30 cellular contexts compared by ENCODE assay signal in the genomic region with DNA sequence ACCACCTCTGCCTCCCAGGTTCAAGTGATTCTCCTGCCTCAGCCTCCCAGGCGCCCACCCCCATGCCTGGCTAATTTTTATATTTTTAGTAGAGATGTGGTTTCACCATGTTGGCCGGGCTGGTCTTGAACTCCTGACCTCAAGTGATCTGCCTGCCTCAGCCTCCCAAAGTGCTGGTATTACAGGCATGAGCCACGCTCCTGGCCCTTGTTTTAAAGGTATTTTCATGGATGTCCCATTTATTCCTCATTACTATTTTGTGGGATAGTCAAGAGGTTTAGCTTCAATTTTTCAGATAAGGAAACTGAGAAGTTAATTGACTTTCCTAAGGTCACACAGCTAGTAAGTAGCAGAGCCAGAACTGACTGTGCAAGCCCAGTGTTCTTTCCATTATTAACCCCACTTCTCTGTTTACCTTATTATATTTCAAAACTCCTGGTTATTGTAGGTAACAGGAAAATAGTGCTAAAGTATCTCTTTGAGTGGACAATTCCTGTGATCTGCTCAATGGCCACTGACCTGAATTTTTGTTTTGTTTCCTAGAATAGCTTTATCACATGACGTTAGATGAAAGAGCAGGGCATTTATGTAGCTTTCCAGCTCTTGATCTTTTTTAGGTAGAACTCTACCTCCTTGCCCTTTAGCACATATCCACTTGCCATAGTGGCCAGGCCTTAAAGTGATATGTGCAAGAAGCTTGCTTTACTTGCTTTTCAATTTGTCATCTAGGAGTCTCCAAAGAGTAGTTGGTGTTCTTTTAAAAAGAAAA. TPM values are rescaled to one million over a fixed set of nuclear protein-coding genes. Genes with fewer than 3 reads are reported as not detected.
DNase-seq lines count a peak whose midpoint lies in the region; ATAC-seq, FAIRE-seq and TF ChIP-seq lines count a peak whose summit lies in the region.
"Had no signal": no experiment of that assay in that cellular context is flagged by ENCODE, and none has a peak within 500 bp of the region (broad histone marks: within the 10 kb centered on the region; RNA-seq: fewer than 3 reads in every experiment).

No MANE protein-coding gene starts in this region.

- H3K27me3 ChIP-seq in heart left ventricle (no peaks in the 10 kb centered on the region), gastrocnemius medialis (no peaks in the 10 kb centered on the region)
- H3K27me3 ChIP-seq: body of pancreas, spleen, tibial nerve had no signal

- intact Hi-C loops in heart left ventricle (cut with DNase I) = no loop called here
- intact Hi-C loops in cardiac septum (cut with DNase I) = no loop called here
- intact Hi-C loops in kidney (cut with DNase I) = no loop called here
- intact Hi-C loops in gastrocnemius medialis (cut with DNase I; ENCODE audit: low total_unique reads) = loop anchor here (2.0 to 10.0 kb wide), 2 partner anchors 33 to 75 kb away; no protein-coding TSS in a partner anchor

- DNase-seq in heart left ventricle (no peak), cardiac septum (ENCODE audit: low spot score) (no peak), cerebellar cortex (ENCODE audit: low spot score) (peak; percentile 88), kidney (no peak), gastrocnemius medialis (peak; percentile 35 to 51), mesothelial cell of epicardium (ENCODE audit: low spot score in 2 of 2, unreplicated experiment in 2 of 2) (no peak), type B pancreatic cell (ENCODE audit: extremely low spot score, unreplicated experiment) (no peak), SIG-M5 (lab: John Stamatoyannopoulos, UW) (no peak)
- DNase-seq: activated CD4-positive, alpha-beta T cell treated with anti-CD3 and anti-CD28 coated beads, Interleukin-2, amount 50 U/mL, for 48 hours; activated CD4-positive, CD25-positive, alpha-beta regulatory T cell treated with anti-CD3 and anti-CD28 coated beads, Interleukin-2, amount 50 U/mL, for 72 hours; activated T-cell treated with anti-CD3 and anti-CD28 coated beads, Interleukin-2, amount 50 U/mL, for 48 hours; AML-193; body of pancreas; CD4-positive, alpha-beta T cell; DMS79 treated with DMSO at 0.1 percent for 48 hours; GM23248; MM.1S; naive thymus-derived CD8-positive, alpha-beta T cell; NCI-H1417 treated with DMSO at 0.1 percent for 48 hours; NCI-H2081 treated with DMSO at 0.1 percent for 48 hours; NCI-H226; NCI-H526 treated with DMSO at 0.1 percent for 48 hours; nucleus accumbens; SHP77 treated with DMSO at 0.1 percent for 48 hours; spleen; stimulated activated CD4-positive, alpha-beta T cell treated with anti-CD3 and anti-CD28 coated beads, Interleukin-2, amount 100 ng/mL, for 48 hours had no signal

- H3K27ac Mint-ChIP-seq in mesothelial cell of epicardium = no peak overlapping the region
- H3K27ac Mint-ChIP-seq in type B pancreatic cell = no peak overlapping the region
- H3K27ac Mint-ChIP-seq: CD4-positive, alpha-beta T cell; T-helper 2 cell treated with Interferon-gamma antibody and Interleukin-4, amounts not matched to agents 5 μg/mL and 100 μg/mL, for 36 hours had no signal

- in situ Hi-C loops in gastrocnemius medialis (cut with MboI; ENCODE audit: low sequenced_read_pairs in 4 of 4) = no loop called here

- H3K4me3 ChIP-seq in heart left ventricle (no peak overlapping the region), kidney (ENCODE audit: low read length in 2 of 2) (no peak overlapping the region), gastrocnemius medialis (no peak overlapping the region)
- H3K4me3 ChIP-seq: body of pancreas, GM23248, lung, spleen, tibial nerve had no signal

- TF ChIP-seq POLR2A in heart left ventricle (IDR thresholded peaks at IDR 0.05) (no peak), gastrocnemius medialis (IDR thresholded peaks at IDR 0.05) (no peak)

- peaks cover 0 to 55% (median 28%) of the 10 kb centered on the region in 12 donors for H3K4me1 ChIP-seq in heart left ventricle
- peaks cover 3 to 14% of the 10 kb centered on the region in 2 donors for H3K4me1 ChIP-seq in kidney (ENCODE audit: control insufficient read depth in 1 of 2, insufficient read depth in 1 of 2, low read depth in 1 of 2, low read length in 2 of 2)
- peaks cover 50 to 54% of the 10 kb centered on the region in 2 donors for H3K4me1 ChIP-seq in gastrocnemius medialis

- peak overlapping the region in 1 of 2 donors; percentile 22 for H3K9ac ChIP-seq in kidney (ENCODE audit: low read length in 2 of 2)
- H3K9ac ChIP-seq: GM23248, KMS-11 had no signal

- ATAC-seq in heart left ventricle = peak in 3 of 4 donors; percentile 21 to 27 (median 23)
- ATAC-seq in gastrocnemius medialis = peak; percentile 75 to 79
- ATAC-seq: body of pancreas; naive thymus-derived CD8-positive, alpha-beta T cell had no signal

- no peak for TF ChIP-seq CTCF in heart left ventricle (IDR thresholded peaks at IDR 0.05)
- TF ChIP-seq CTCF in kidney (IDR thresholded peaks at IDR 0.05; ENCODE audit: borderline replicate concordance, extremely low read depth, insufficient read depth) = no peak
- no peak for TF ChIP-seq CTCF in gastrocnemius medialis (IDR thresholded peaks at IDR 0.05 in 4 of 5, conservative IDR thresholded peaks at IDR 0.05 in 1 of 5)
- TF ChIP-seq CTCF in mesothelial cell of epicardium (IDR thresholded peaks at IDR 0.05; ENCODE audit: unreplicated experiment) = no peak
- TF ChIP-seq CTCF in type B pancreatic cell (conservative IDR thresholded peaks at IDR 0.05) = no peak

- H3K4me3 Mint-ChIP-seq in mesothelial cell of epicardium = no peak overlapping the region
- H3K4me3 Mint-ChIP-seq in type B pancreatic cell = no peak overlapping the region
- H3K4me3 Mint-ChIP-seq: CD4-positive, alpha-beta T cell; naive thymus-derived CD8-positive, alpha-beta T cell; T-helper 2 cell treated with Interferon-gamma antibody and Interleukin-4, amounts not matched to agents 5 μg/mL and 100 μg/mL, for 36 hours had no signal

- H3K27me3 Mint-ChIP-seq in mesothelial cell of epicardium (ENCODE audit: low read depth) (no peaks in the 10 kb centered on the region), type B pancreatic cell (no peaks in the 10 kb centered on the region)
- H3K27me3 Mint-ChIP-seq: CD4-positive, alpha-beta T cell; naive thymus-derived CD8-positive, alpha-beta T cell had no signal

- H3K36me3 ChIP-seq in heart left ventricle (no peaks in the 10 kb centered on the region), kidney (ENCODE audit: control insufficient read depth in 1 of 2, insufficient read depth in 2 of 2, low read length in 2 of 2) (no peaks in the 10 kb centered on the region), gastrocnemius medialis (no peaks in the 10 kb centered on the region)
- H3K36me3 ChIP-seq: spleen, tibial nerve had no signal

- H3K36me3 Mint-ChIP-seq in mesothelial cell of epicardium (peaks cover 4% of the 10 kb centered on the region), type B pancreatic cell (peaks cover 11% of the 10 kb centered on the region)

- H3K27ac ChIP-seq in heart left ventricle (peak overlapping the region in 10 of 12 donors; percentile 20 to 73 (median 58)), kidney (ENCODE audit: low read depth in 2 of 2, low read length in 2 of 2) (peak overlapping the region; percentile 32 to 47), gastrocnemius medialis (peak overlapping the region; percentile 82 to 91 (median 89))
- H3K27ac ChIP-seq: body of pancreas, GM23248, KMS-11, spleen had no signal

- no peak for FAIRE-seq in kidney (lab: Jason Lieb, UNC)

- no peaks in the 10 kb centered on the region for H3K9me3 Mint-ChIP-seq in mesothelial cell of epicardium
- no peaks in the 10 kb centered on the region for H3K9me3 Mint-ChIP-seq in type B pancreatic cell
- H3K9me3 Mint-ChIP-seq: CD4-positive, alpha-beta T cell; naive thymus-derived CD8-positive, alpha-beta T cell; T-helper 2 cell treated with Interferon-gamma antibody and Interleukin-4, amounts not matched to agents 5 μg/mL and 100 μg/mL, for 36 hours had no signal

- 78 to 81% (median 79%) methylated on average over 4 of the region's 4 CpGs for WGBS in heart left ventricle, 4 donors

- H3K4me1 Mint-ChIP-seq in mesothelial cell of epicardium (peaks cover 8% of the 10 kb centered on the region), type B pancreatic cell (ENCODE audit: unreplicated experiment) (peaks cover 21% of the 10 kb centered on the region)

- H3K9me3 ChIP-seq in heart left ventricle = no peaks in the 10 kb centered on the region
- H3K9me3 ChIP-seq in kidney (ENCODE audit: control insufficient read depth in 1 of 2, low read length in 2 of 2) = no peaks in the 10 kb centered on the region
- H3K9me3 ChIP-seq in gastrocnemius medialis = no peaks in the 10 kb centered on the region
- H3K9me3 ChIP-seq: body of pancreas, spleen, tibial nerve had no signal

RNA-seq across cellular contexts. Expression of a gene that starts 13.6 kb away (rescaled TPM):
- total RNA-seq in heart left ventricle (10 to 100 TPM; 45.8 to 85.4 (median 72.4) TPM), cardiac septum (47.6 TPM), kidney (28.2 TPM), gastrocnemius medialis (100 to 1,000 TPM; 136 to 248 (median 194) TPM), mesothelial cell of epicardium (31.9 to 32.5 TPM (median 32.5 TPM) in 3 replicates), type B pancreatic cell (ENCODE audit: low replicate concordance) (23.1 and 32.3 TPM in 2 replicates)
- polyA plus RNA-seq in heart left ventricle (10 to 100 TPM; 16.6 to 28.6 TPM), kidney (ENCODE audit: insufficient read depth, low read depth, low replicate concordance) (7.8 TPM)

RNA-seq across cellular contexts. Expression of a gene that starts 41.7 kb away (rescaled TPM):
- total RNA-seq in heart left ventricle (10 to 100 TPM; 10.6 to 19.5 (median 16.3) TPM), cardiac septum (14.2 TPM), kidney (19.1 TPM), gastrocnemius medialis (10 to 100 TPM; 18.7 to 22.3 (median 20.1) TPM), mesothelial cell of epicardium (21.5 to 23.5 TPM (median 21.7 TPM) in 3 replicates), type B pancreatic cell (ENCODE audit: low replicate concordance) (25.1 and 27.9 TPM in 2 replicates)
- polyA plus RNA-seq in heart left ventricle (10 to 100 TPM in 1 of 2 donors, 1 to 10 TPM in 1; 6.4 to 19.3 TPM), kidney (ENCODE audit: insufficient read depth, low read depth, low replicate concordance) (12.2 TPM)

Comparison
In these comparisons a context has a peak if more than half of its experiments do, and no peak if none do; other contexts are left out.
1. DNase-seq: peak in cerebellar cortex (single experiment) and gastrocnemius medialis (2 of 2); none in heart left ventricle (0 of 5), cardiac septum (single experiment), kidney (single experiment), mesothelial cell of epicardium (0 of 2), type B pancreatic cell (single experiment) and SIG-M5 (single experiment).
2. Peak in every context shown above with its lines, with median percentiles within 50 percentile points of each other: H3K27ac ChIP-seq.